11 cellular contexts compared by ENCODE assay signal in the genomic region with DNA sequence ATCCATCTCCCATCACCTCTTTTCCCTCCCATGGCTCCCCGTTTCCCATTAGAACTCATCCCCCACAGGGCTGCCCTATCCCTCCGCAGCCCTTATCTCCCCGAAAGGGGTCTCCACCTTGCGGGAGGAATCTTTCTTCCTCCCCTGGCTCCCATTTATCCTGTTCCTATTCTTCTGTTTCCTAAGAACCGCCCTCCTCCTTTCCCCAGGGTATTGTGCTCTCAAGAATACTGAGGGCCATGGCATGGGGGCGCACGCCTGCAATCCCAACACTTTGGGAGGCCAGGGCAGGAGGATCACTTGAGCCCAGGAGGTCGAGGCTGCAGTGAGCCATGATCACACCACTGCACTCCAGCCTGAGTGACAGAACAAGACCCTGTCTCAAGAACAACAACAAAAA. TPM values are rescaled to one million over a fixed set of nuclear protein-coding genes. Genes with fewer than 3 reads are reported as not detected.
DNase-seq lines count a peak whose midpoint lies in the region; TF ChIP-seq lines count a peak whose summit lies in the region.
"Had no signal": no experiment of that assay in that cellular context is flagged by ENCODE, and none has a peak within 500 bp of the region (broad histone marks: within the 10 kb centered on the region; RNA-seq: fewer than 3 reads in every experiment).

No MANE protein-coding gene starts in this region.

- H3K9ac ChIP-seq in endocrine pancreas (ENCODE audit: control insufficient read depth, insufficient read depth, low read length): peak overlapping the region; percentile 2

- CTCF ChIA-PET in CD4-positive, alpha-beta memory T cell (lab: Charles Lee; ENCODE audit: partially characterized antibody): interaction anchor here (0.6 to 11.1 kb wide), 17 partner anchors 8 to 565 kb away, joined by 3 to 145 read pairs (median 9); a partner anchor contains a TSS

- DNase-seq in CD4-positive, alpha-beta memory T cell: no peak
- DNase-seq in osteocyte (ENCODE audit: extremely low spot score, unreplicated experiment) (no peak), HUDEP-2 (lab: John Stamatoyannopoulos, UW; ENCODE audit: unreplicated experiment in 76 of 76) (no peak), SJCRH30 (no peak), GDM1 (lab: John Stamatoyannopoulos, UW) (no peak), UCSD-AML1 (lab: John Stamatoyannopoulos, UW; ENCODE audit: unreplicated experiment) (no peak)
- DNase-seq: NCI-H226 had no signal

- H3K27me3 ChIP-seq in CD4-positive, alpha-beta memory T cell (ENCODE audit: insufficient read depth, low read length): no peaks in the 10 kb centered on the region
- H3K27me3 ChIP-seq in endocrine pancreas (ENCODE audit: control insufficient read depth, insufficient read depth, low read length) (no peaks in the 10 kb centered on the region), SJCRH30 (no peaks in the 10 kb centered on the region)

- no peaks in the 10 kb centered on the region for H3K27me3 Mint-ChIP-seq in CD4-positive, alpha-beta memory T cell
- H3K27me3 Mint-ChIP-seq in IgD-negative memory B cell: peaks cover 3% of the 10 kb centered on the region
- peaks cover 48% of the 10 kb centered on the region for H3K27me3 Mint-ChIP-seq in osteocyte (ENCODE audit: unreplicated experiment)

- peak overlapping the region; percentile 53 to 95 (median 93) for H3K27ac Mint-ChIP-seq in CD4-positive, alpha-beta memory T cell
- H3K27ac Mint-ChIP-seq in IgD-negative memory B cell (peak overlapping the region; percentile 47 to 98 (median 96)), osteocyte (ENCODE audit: unreplicated experiment) (no peak overlapping the region)

- no peaks in the 10 kb centered on the region for H3K36me3 ChIP-seq in CD4-positive, alpha-beta memory T cell (ENCODE audit: insufficient read depth, low read length)
- H3K36me3 ChIP-seq in endocrine pancreas (ENCODE audit: control insufficient read depth, insufficient read depth, low read length): no peaks in the 10 kb centered on the region
- no peaks in the 10 kb centered on the region for H3K36me3 ChIP-seq in SJCRH30

- peaks cover 26 to 58% (median 35%) of the 10 kb centered on the region in 4 donors for H3K4me1 Mint-ChIP-seq in CD4-positive, alpha-beta memory T cell
- H3K4me1 Mint-ChIP-seq in IgD-negative memory B cell (peaks cover 37 to 54% (median 39%) of the 10 kb centered on the region in 3 donors), osteocyte (ENCODE audit: unreplicated experiment) (peaks cover 6% of the 10 kb centered on the region)

- TF ChIP-seq CTCF in osteocyte (IDR thresholded peaks at IDR 0.05): no peak

- H3K4me3 Mint-ChIP-seq in CD4-positive, alpha-beta memory T cell: peak overlapping the region; percentile 84 to 91 (median 88)
- H3K4me3 Mint-ChIP-seq in IgD-negative memory B cell: peak overlapping the region; percentile 72 to 97 (median 86)
- peak overlapping the region; percentile 40 for H3K4me3 Mint-ChIP-seq in osteocyte (ENCODE audit: unreplicated experiment)

- peak overlapping the region; percentile 60 for H3K27ac ChIP-seq in CD4-positive, alpha-beta memory T cell (ENCODE audit: low read depth, low read length)
- H3K27ac ChIP-seq in SJCRH30: no peak overlapping the region
- H3K27ac ChIP-seq: HL-60 had no signal

- H3K9me3 Mint-ChIP-seq in CD4-positive, alpha-beta memory T cell: no peaks in the 10 kb centered on the region
- H3K9me3 Mint-ChIP-seq in IgD-negative memory B cell (no peaks in the 10 kb centered on the region), osteocyte (ENCODE audit: unreplicated experiment) (no peaks in the 10 kb centered on the region)

- peak overlapping the region; percentile 63 to 64 for H3K4me3 ChIP-seq in CD4-positive, alpha-beta memory T cell (ENCODE audit: low read length in 2 of 2)
- H3K4me3 ChIP-seq in endocrine pancreas (ENCODE audit: control insufficient read depth, insufficient read depth, low read length): peak overlapping the region; percentile 6
- no peak overlapping the region for H3K4me3 ChIP-seq in SJCRH30

- H3K9me3 ChIP-seq in CD4-positive, alpha-beta memory T cell (ENCODE audit: control insufficient read depth in 1 of 2, low read length in 2 of 2): no peaks in the 10 kb centered on the region
- H3K9me3 ChIP-seq in endocrine pancreas (ENCODE audit: control insufficient read depth, low read length) (no peaks in the 10 kb centered on the region), SJCRH30 (replicated peaks) (no peaks in the 10 kb centered on the region)

- peaks cover 36% of the 10 kb centered on the region for H3K4me1 ChIP-seq in CD4-positive, alpha-beta memory T cell (ENCODE audit: insufficient read depth, low read length)
- no peaks in the 10 kb centered on the region for H3K4me1 ChIP-seq in endocrine pancreas (ENCODE audit: control insufficient read depth, insufficient read depth, low read length)
- peaks cover 4% of the 10 kb centered on the region; the same call in 1 of the 2 replicates for H3K4me1 ChIP-seq in SJCRH30

- intact Hi-C loops in CD4-positive, alpha-beta memory T cell (cut with micrococcal nuclease): loop anchor here (1.0 to 5.0 kb wide), 3 partner anchors 79 to 265 kb away; a partner anchor contains a TSS

- no peaks in the 10 kb centered on the region for H3K36me3 Mint-ChIP-seq in CD4-positive, alpha-beta memory T cell
- H3K36me3 Mint-ChIP-seq in IgD-negative memory B cell (peaks cover 2% of the 10 kb centered on the region), osteocyte (ENCODE audit: unreplicated experiment) (no peaks in the 10 kb centered on the region)

- POLR2A ChIA-PET in CD4-positive, alpha-beta memory T cell (lab: Charles Lee; ENCODE audit: partially characterized antibody): interaction anchor here (0.8 to 8.2 kb wide), 16 partner anchors 13 to 952 kb away, joined by 3 to 148 read pairs (median 5); a partner anchor contains a TSS

RNA-seq across cellular contexts. Expression of a gene that starts 0.7 kb away (rescaled TPM):
- total RNA-seq in CD4-positive, alpha-beta memory T cell: 1 to 10 TPM; 4.4 to 6.5 TPM
- 1 to 10 TPM; 1.4 to 1.8 TPM for polyA plus RNA-seq in CD4-positive, alpha-beta memory T cell
- 51.9 TPM for polyA plus RNA-seq in IgD-negative memory B cell
- 0.57 and 0.91 TPM in 2 replicates for total RNA-seq in osteocyte
- not detected in 2 replicates for total RNA-seq in SJCRH30 (2014; rRNA removed; shearing (Covaris generic))

RNA-seq across cellular contexts. Expression of a gene that starts 12.5 kb away (rescaled TPM):
- 10 to 100 TPM; 48.9 to 53.5 TPM for total RNA-seq in CD4-positive, alpha-beta memory T cell
- 10 to 100 TPM in 1 of 2 donors, 1 to 10 TPM in 1; 3.3 to 17.1 TPM for polyA plus RNA-seq in CD4-positive, alpha-beta memory T cell
- polyA plus RNA-seq in IgD-negative memory B cell: 10.3 TPM
- 44.4 and 53.5 TPM in 2 replicates for total RNA-seq in osteocyte
- total RNA-seq in SJCRH30 (2014; rRNA removed; shearing (Covaris generic)): 9.2 and 10.1 TPM in 2 replicates

RNA-seq across cellular contexts. Expression of a gene that starts 33.2 kb away (rescaled TPM):
- 10 to 100 TPM; 68.7 to 70.2 TPM for total RNA-seq in CD4-positive, alpha-beta memory T cell
- 100 to 1,000 TPM; 163 to 231 TPM for polyA plus RNA-seq in CD4-positive, alpha-beta memory T cell
- 188 TPM for polyA plus RNA-seq in IgD-negative memory B cell
- not detected in 2 replicates for total RNA-seq in osteocyte
- 0.13 TPM in 1 of 2 replicates, not detected in the other for total RNA-seq in SJCRH30 (2014; rRNA removed; shearing (Covaris generic))
- total RNA-seq: glomerular endothelial cell had no signal

RNA-seq across cellular contexts. Expression of a gene that starts 40.3 kb away (rescaled TPM):
- total RNA-seq in CD4-positive, alpha-beta memory T cell: over 10,000 TPM; 18,678 to 21,585 TPM
- polyA plus RNA-seq in CD4-positive, alpha-beta memory T cell: 10 to 100 TPM in 1 of 2 donors, not detected in 1; 54.3 TPM
- 30.5 TPM for polyA plus RNA-seq in IgD-negative memory B cell
- 14,337 and 15,426 TPM in 2 replicates for total RNA-seq in osteocyte
- 8,654 and 17,072 TPM in 2 replicates for total RNA-seq in SJCRH30 (2014; rRNA removed; shearing (Covaris generic))

RNA-seq across cellular contexts. Expression of a gene that starts 40.5 kb away (rescaled TPM):
- 10 to 100 TPM; 28.4 to 30.4 TPM for total RNA-seq in CD4-positive, alpha-beta memory T cell
- 10 to 100 TPM; 90.5 to 92.5 TPM for polyA plus RNA-seq in CD4-positive, alpha-beta memory T cell
- 77.4 TPM for polyA plus RNA-seq in IgD-negative memory B cell
- total RNA-seq in osteocyte: 30.0 and 31.3 TPM in 2 replicates
- 6.1 and 6.6 TPM in 2 replicates for total RNA-seq in SJCRH30 (2014; rRNA removed; shearing (Covaris generic))

Comparison
In these comparisons a context has a peak if more than half of its experiments do, and no peak if none do; other contexts are left out.
1. RNA of a gene that starts 33.2 kb away (total RNA-seq): 68.7 to 70.2 TPM in CD4-positive, alpha-beta memory T cell; not detected in osteocyte and 0.13 TPM in SJCRH30; every median in the first group is over 10 times any median in the second.
2. Peak in every context shown above with its lines, with median percentiles within 50 percentile points of each other: H3K4me3 Mint-ChIP-seq.